ENCODE assay signal across 30 cellular contexts in genomic region chr2:81675651-81676050, GRCh38.
"Had no signal": no experiment of that assay in that cellular context is flagged by ENCODE, and none has a peak within 500 bp of the region (broad histone marks: within the 10 kb centered on the region; RNA-seq: fewer than 3 reads in every experiment).

No MANE protein-coding gene starts in this region.

- H3K27me3 Mint-ChIP-seq: naive thymus-derived CD4-positive, alpha-beta T cell; progenitor cell of endocrine pancreas; stimulated activated memory B cell treated with anti-CD40 and anti-IgM and Interleukin-4, amounts not matched to agents 10 μg/mL and 1 μg/mL and 100 μg/mL, for 72 hours; stimulated activated naive CD8-positive, alpha-beta T cell treated with anti-CD3 and anti-CD28 coated beads, Interleukin-15, amount 100 ng/mL, for 72 hours had no signal

- H3K4me3 ChIP-seq: neural progenitor cell, ovary, psoas muscle, right lobe of liver, sigmoid colon, suprapubic skin, testis, tibial artery, transverse colon, upper lobe of right lung, uterus had no signal

- H2AFZ ChIP-seq: neural progenitor cell, parathyroid adenoma had no signal

- H3K4me2 ChIP-seq: neural progenitor cell had no signal

- H3K27me3 ChIP-seq: neural progenitor cell, ovary, right lobe of liver, sigmoid colon, suprapubic skin, testis, tibial artery, transverse colon, upper lobe of right lung, uterus had no signal

- ATAC-seq: naive thymus-derived CD4-positive, alpha-beta T cell; natural killer cell; psoas muscle; right cardiac atrium; right lobe of liver; stimulated activated memory B cell treated with anti-CD40 and anti-IgM and Interleukin-4, amounts not matched to agents 10 μg/mL and 1 μg/mL and 100 μg/mL, for 72 hours; stimulated activated naive CD8-positive, alpha-beta T cell treated with anti-CD3 and anti-CD28 coated beads, Interleukin-15, amount 100 ng/mL, for 72 hours; stimulated activated naive CD8-positive, alpha-beta T cell treated with anti-CD3 and anti-CD28 coated beads, Interleukin-15, Interleukin-2, amounts not matched to agents 100 U/mL and 50 U/mL, for 24 hours; upper lobe of right lung had no signal

- H3K4me1 ChIP-seq: neural progenitor cell, parathyroid adenoma, psoas muscle, right lobe of liver, sigmoid colon, suprapubic skin, testis, tibial artery, transverse colon, upper lobe of right lung, uterus had no signal

- H3K4me3 Mint-ChIP-seq: naive thymus-derived CD4-positive, alpha-beta T cell; natural killer cell; nephron; neural progenitor cell; stimulated activated memory B cell treated with anti-CD40 and anti-IgM and Interleukin-4, amounts not matched to agents 10 μg/mL and 1 μg/mL and 100 μg/mL, for 72 hours; stimulated activated naive CD8-positive, alpha-beta T cell treated with anti-CD3 and anti-CD28 coated beads, Interleukin-15, amount 100 ng/mL, for 72 hours; type B pancreatic cell had no signal

- H3K36me3 Mint-ChIP-seq: naive thymus-derived CD4-positive, alpha-beta T cell; natural killer cell; neural progenitor cell; stimulated activated memory B cell treated with anti-CD40 and anti-IgM and Interleukin-4, amounts not matched to agents 10 μg/mL and 1 μg/mL and 100 μg/mL, for 72 hours; type B pancreatic cell had no signal

- DNase-seq: naive thymus-derived CD4-positive, alpha-beta T cell; natural killer cell; occipital lobe; ovary; posterior cingulate gyrus; psoas muscle; right cardiac atrium; right lobe of liver; sigmoid colon; small intestine; stimulated activated CD4-positive, alpha-beta T cell treated with anti-CD3 and anti-CD28 coated beads, Interleukin-1b, Interleukin-23, amount 100 ng/mL, for 48 hours; stimulated activated CD4-positive, alpha-beta T cell treated with anti-CD3 and anti-CD28 coated beads, Interleukin-4, amount 100 ng/mL, for 1 hour; stimulated activated CD4-positive, alpha-beta T cell treated with anti-CD3 and anti-CD28 coated beads, Interleukin-4, amount 100 ng/mL, for 4 hours; stimulated activated CD8-positive, alpha-beta memory T cell treated with anti-CD3 and anti-CD28 coated beads, Interleukin-4, amount 100 ng/mL, for 48 hours; stimulated activated naive CD4-positive, alpha-beta T cell; stimulated activated naive CD8-positive, alpha-beta T cell treated with anti-CD3 and anti-CD28 coated beads, Interleukin-15, amount 100 ng/mL, for 72 hours; stimulated activated naive CD8-positive, alpha-beta T cell treated with anti-CD3 and anti-CD28 coated beads, Interleukin-15, Interleukin-2, amounts not matched to agents 100 U/mL and 50 U/mL, for 24 hours; substantia nigra; testis; tibial artery; transverse colon; upper lobe of right lung; uterus had no signal

- H3K79me2 ChIP-seq: parathyroid adenoma had no signal

- H3K36me3 ChIP-seq: neural progenitor cell, ovary, right lobe of liver, sigmoid colon, suprapubic skin, tibial artery, transverse colon, upper lobe of right lung, uterus had no signal

- H3K9ac ChIP-seq: neural progenitor cell, parathyroid adenoma had no signal

- H3K27ac Mint-ChIP-seq: naive thymus-derived CD4-positive, alpha-beta T cell; natural killer cell; nephron; neural progenitor cell; progenitor cell of endocrine pancreas; stimulated activated memory B cell treated with anti-CD40 and anti-IgM and Interleukin-4, amounts not matched to agents 10 μg/mL and 1 μg/mL and 100 μg/mL, for 72 hours; stimulated activated naive CD8-positive, alpha-beta T cell treated with anti-CD3 and anti-CD28 coated beads, Interleukin-15, amount 100 ng/mL, for 72 hours; type B pancreatic cell had no signal

- H3K4me1 Mint-ChIP-seq: naive thymus-derived CD4-positive, alpha-beta T cell; natural killer cell; nephron; neural progenitor cell; stimulated activated memory B cell treated with anti-CD40 and anti-IgM and Interleukin-4, amounts not matched to agents 10 μg/mL and 1 μg/mL and 100 μg/mL, for 72 hours; stimulated activated naive CD8-positive, alpha-beta T cell treated with anti-CD3 and anti-CD28 coated beads, Interleukin-15, amount 100 ng/mL, for 72 hours had no signal

- H3K27ac ChIP-seq: neural progenitor cell, ovary, parathyroid adenoma, psoas muscle, right lobe of liver, sigmoid colon, suprapubic skin, testis, tibial artery, transverse colon, upper lobe of right lung, uterus had no signal

- H3K9me3 Mint-ChIP-seq: nephron, neural progenitor cell, type B pancreatic cell had no signal

- H3K9me3 ChIP-seq: ovary, psoas muscle, right lobe of liver, sigmoid colon, suprapubic skin, testis, tibial artery, transverse colon, upper lobe of right lung, uterus had no signal
